ENCODE assay signal across 19 cellular contexts in the genomic region with DNA sequence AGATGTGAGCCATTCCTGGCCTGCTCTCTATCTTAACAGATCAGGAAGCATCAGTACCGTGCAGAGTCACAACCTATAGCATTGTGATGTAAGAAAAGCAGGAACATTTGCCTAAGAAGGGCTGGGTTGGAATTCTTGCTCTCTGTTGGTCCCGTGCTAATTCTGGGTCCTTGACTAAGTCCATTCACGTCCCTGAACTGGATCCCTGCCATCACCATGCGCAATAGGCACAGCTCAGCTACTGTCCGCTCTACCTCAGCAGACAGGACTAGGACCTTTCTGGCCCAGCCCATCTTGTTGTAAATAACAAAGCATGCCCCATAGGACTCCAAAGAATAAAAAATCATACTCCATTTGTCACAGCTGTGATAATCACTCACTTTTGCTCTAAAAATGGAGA.
"Had no signal": no experiment of that assay in that cellular context is flagged by ENCODE, and none has a peak within 500 bp of the region (broad histone marks: within the 10 kb centered on the region; RNA-seq: fewer than 3 reads in every experiment).

No MANE protein-coding gene starts in this region.

- DNase-seq: colonic mucosa; cortex of kidney; effector CD8-positive, alpha-beta T cell; effector memory CD8-positive, alpha-beta T cell; endodermal cell; erythroblast; esophagus squamous epithelium; gastrocnemius medialis; glutamatergic neuron; head of caudate nucleus; heart right ventricle; hippocampal formation; left cardiac atrium; left lung; left ventricle myocardium superior; lower lobe of right lung; mesenchymal stem cell; mucosa of descending colon; naive thymus-derived CD4-positive, alpha-beta T cell had no signal
